Comparison of ENCODE assay signal across 27 cellular contexts in genomic region chr11:70018816-70019215, GRCh38. TPM values are rescaled to one million over a fixed set of nuclear protein-coding genes. Genes with fewer than 3 reads are reported as not detected.
"Had no signal": no experiment of that assay in that cellular context is flagged by ENCODE, and none has a peak within 500 bp of the region (broad histone marks: within the 10 kb centered on the region; RNA-seq: fewer than 3 reads in every experiment).

No MANE protein-coding gene starts in this region.

- H3K27ac ChIP-seq: body of pancreas had no signal

- H3K27me3 ChIP-seq: ascending aorta, body of pancreas had no signal

- H3K9me3 ChIP-seq: ascending aorta, body of pancreas had no signal

- H3K36me3 ChIP-seq: ascending aorta had no signal

- H3K4me3 ChIP-seq: ascending aorta, body of pancreas had no signal

- DNase-seq: activated CD4-positive, alpha-beta T cell treated with anti-CD3 and anti-CD28 coated beads for 48 hours; activated CD4-positive, alpha-beta T cell treated with anti-CD3 and anti-CD28 coated beads, Interleukin-2, amount 50 U/mL, for 4 hours; activated CD4-positive, CD25-positive, alpha-beta regulatory T cell treated with anti-CD3 and anti-CD28 coated beads, Interleukin-2, amount 50 U/mL, for 72 hours; activated CD8-positive, alpha-beta T cell treated with anti-CD3 and anti-CD28 coated beads, Interleukin-2, amount 10 ng/mL, durations not matched to agents 7 days and 5 days; activated effector memory CD4-positive, alpha-beta T cell treated with anti-CD3 and anti-CD28 coated beads, Interleukin-2, amount 50 U/mL, for 16 hours; activated naive CD4-positive, alpha-beta T cell treated with Interleukin-2 at 50 U/mL for 16 hours; activated naive CD8-positive, alpha-beta T cell treated with anti-CD3 and anti-CD28 coated beads, Interleukin-2, amount 50 U/mL, for 24 hours; activated T-cell treated with anti-CD3 and anti-CD28 coated beads, Interleukin-2, amount 50 U/mL, for 24 hours; amniotic stem cell; Kasumi-1; KBM-7; NCI-H1105; NCI-H1436; NCI-H1694 treated with DMSO at 0.1 percent for 48 hours; NCI-H2029 treated with DMSO at 0.1 percent for 48 hours; NCI-H345; NCI-H510A; NCI-H526 treated with DMSO at 0.1 percent for 48 hours; NK-92 treated with Interleukin-12 subunit alpha and Interleukin-12 subunit beta, amount 100 ng/mL, for 24 hours; OCI-M1; SIG-M5; T-helper 17 cell; T-helper 9 cell had no signal

- H3K4me1 ChIP-seq: body of pancreas had no signal

- ATAC-seq: activated CD8-positive, alpha-beta T cell treated with anti-CD3 and anti-CD28 coated beads, Interleukin-2, amount 10 ng/mL, durations not matched to agents 7 days and 5 days; activated naive CD4-positive, alpha-beta T cell treated with anti-CD3 and anti-CD28 coated beads, Interleukin-2, amount 50 U/mL, for 72 hours; activated naive CD8-positive, alpha-beta T cell treated with anti-CD3 and anti-CD28 coated beads, Interleukin-2, amount 50 U/mL, for 24 hours; T-helper 17 cell; WTC11 had no signal

RNA-seq across cellular contexts. Expression of gene ANO1, which starts 59.3 kb away (rescaled TPM):
- total RNA-seq: activated CD8-positive, alpha-beta T cell treated with anti-CD3 and anti-CD28 coated beads, Interleukin-2, amount 10 ng/mL, durations not matched to agents 7 days and 5 days had no signal
